ENCODE assay signal across 17 cellular contexts in the genomic region with DNA sequence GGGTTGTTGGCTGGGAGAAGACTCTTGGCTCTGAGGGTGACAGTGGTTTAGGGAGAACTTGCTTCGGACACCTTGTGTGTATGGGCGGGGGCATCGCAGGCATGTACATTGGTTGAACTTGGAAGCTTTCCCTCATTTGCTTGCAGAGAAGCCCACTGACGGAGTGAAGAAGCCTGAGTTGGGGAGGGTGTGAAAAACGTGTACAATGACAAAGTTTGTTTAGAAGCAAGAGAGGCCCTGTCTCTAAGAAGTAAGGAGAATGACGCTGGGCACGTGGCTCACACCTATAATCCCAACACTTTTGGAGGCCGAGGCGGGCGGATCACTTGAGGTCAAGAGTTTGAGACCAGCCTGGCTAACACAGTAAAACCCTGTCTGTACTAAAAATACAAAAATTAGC. TPM values are rescaled to one million over a fixed set of nuclear protein-coding genes. Genes with fewer than 3 reads are reported as not detected.
DNase-seq lines count a peak whose midpoint lies in the region; ATAC-seq and TF ChIP-seq lines count a peak whose summit lies in the region.
"Had no signal": no experiment of that assay in that cellular context is flagged by ENCODE, and none has a peak within 500 bp of the region (broad histone marks: within the 10 kb centered on the region; RNA-seq: fewer than 3 reads in every experiment).

No MANE protein-coding gene starts in this region.

- no peak overlapping the region for H3K4me2 ChIP-seq in GM23338

- H3K27me3 Mint-ChIP-seq in GM23338 (ENCODE audit: insufficient read depth, low read depth, poor library complexity) = no peaks in the 10 kb centered on the region
- H3K27me3 Mint-ChIP-seq: CD4-positive, alpha-beta memory T cell had no signal

- H3K27ac Mint-ChIP-seq in GM23338 = no peak overlapping the region

- no peaks in the 10 kb centered on the region for H3K9me3 Mint-ChIP-seq in GM23338
- H3K9me3 Mint-ChIP-seq: CD4-positive, alpha-beta memory T cell had no signal

- H3K4me3 ChIP-seq in GM23338 (no peak overlapping the region), ascending aorta (no peak overlapping the region), lower lobe of right lung (no peak overlapping the region), stomach smooth muscle (ENCODE audit: low read length in 2 of 2) (peak overlapping the region in 1 of 2 donors; percentile 58), colonic mucosa (no peak overlapping the region)

- H3K4me1 ChIP-seq in GM23338 (ENCODE audit: insufficient read depth) (no peaks in the 10 kb centered on the region), ascending aorta (peaks cover 53 to 79% of the 10 kb centered on the region in 2 donors), lower lobe of right lung (peaks cover 82% of the 10 kb centered on the region), stomach smooth muscle (ENCODE audit: control insufficient read depth, insufficient read depth, low read length) (peaks cover 85% of the 10 kb centered on the region), colonic mucosa (no peaks in the 10 kb centered on the region)

- DNase-seq in GM23338 (ENCODE audit: low spot score) (no peak), ascending aorta (ENCODE audit: low spot score in 2 of 2) (no peak), lower lobe of right lung (peak; percentile 41), amygdala (lab: John Stamatoyannopoulos, UW) (no peak), colonic mucosa (no peak), NCI-H1694 treated with DMSO at 0.1 percent for 48 hours (lab: John Stamatoyannopoulos, UW) (no peak)
- DNase-seq: activated CD8-positive, alpha-beta memory T cell treated with anti-CD3 and anti-CD28 coated beads, Interleukin-2, amount 50 U/mL, for 4 hours; activated naive CD4-positive, alpha-beta T cell treated with anti-CD3 and anti-CD28 coated beads, Interleukin-2, amount 50 U/mL, for 16 hours; CD4-positive, alpha-beta memory T cell; cerebellar nuclear complex; GDM1; hippocampal formation; occipital lobe; SHP77 treated with DMSO at 0.1 percent for 48 hours had no signal

- peaks cover 14% of the 10 kb centered on the region; the same call in 1 of the 2 replicates for H4K20me1 ChIP-seq in GM23338 (replicated peaks; ENCODE audit: insufficient read depth)

- H3K9me3 ChIP-seq in ascending aorta = no peaks in the 10 kb centered on the region
- H3K9me3 ChIP-seq in lower lobe of right lung = no peaks in the 10 kb centered on the region
- H3K9me3 ChIP-seq in stomach smooth muscle (ENCODE audit: control insufficient read depth in 2 of 2, low read length in 2 of 2) = no peaks in the 10 kb centered on the region
- no peaks in the 10 kb centered on the region for H3K9me3 ChIP-seq in colonic mucosa

- TF ChIP-seq CTCF in GM23338 (conservative IDR thresholded peaks at IDR 0.05; ENCODE audit: low read depth in 2 of 2) = no peak
- TF ChIP-seq CTCF in ascending aorta (IDR thresholded peaks at IDR 0.05) = no peak
- no peak for TF ChIP-seq CTCF in lower lobe of right lung (IDR thresholded peaks at IDR 0.05)
- no peak for TF ChIP-seq CTCF in colonic mucosa (IDR thresholded peaks at IDR 0.05)

- H3K36me3 ChIP-seq in GM23338 (ENCODE audit: insufficient read depth) (no peaks in the 10 kb centered on the region), ascending aorta (no peaks in the 10 kb centered on the region), lower lobe of right lung (peaks cover 43% of the 10 kb centered on the region), stomach smooth muscle (ENCODE audit: control insufficient read depth in 2 of 2, insufficient read depth in 2 of 2, low read length in 2 of 2) (peaks cover 0 to 5% of the 10 kb centered on the region in 2 donors), colonic mucosa (no peaks in the 10 kb centered on the region)

- H3K4me1 Mint-ChIP-seq in GM23338 = peaks cover 19% of the 10 kb centered on the region

- intact Hi-C loops in ascending aorta (cut with DNase I) = no loop called here
- intact Hi-C loops in lower lobe of right lung (cut with DNase I) = no loop called here
- intact Hi-C loops in colonic mucosa (cut with DNase I) = no loop called here

- no peak for ATAC-seq in GM23338
- no peak for ATAC-seq in lower lobe of right lung
- no peak for ATAC-seq in HG02571 (IDR thresholded peaks at IDR 0.05; ENCODE audit: unreplicated experiment)

- no peak overlapping the region for H3K4me3 Mint-ChIP-seq in GM23338
- H3K4me3 Mint-ChIP-seq: CD4-positive, alpha-beta memory T cell had no signal

- H2AFZ ChIP-seq in GM23338 = no peak overlapping the region

- no peaks in the 10 kb centered on the region for H3K9me2 ChIP-seq in GM23338 (ENCODE audit: insufficient read depth)

- no peaks in the 10 kb centered on the region for H3F3A ChIP-seq in GM23338 (replicated peaks; ENCODE audit: low read depth)

- H3K27me3 ChIP-seq in GM23338 (ENCODE audit: insufficient read depth) (no peaks in the 10 kb centered on the region), ascending aorta (no peaks in the 10 kb centered on the region), lower lobe of right lung (ENCODE audit: low read depth) (no peaks in the 10 kb centered on the region), stomach smooth muscle (ENCODE audit: control insufficient read depth in 1 of 2, insufficient read depth in 2 of 2, low read length in 2 of 2) (no peaks in the 10 kb centered on the region), colonic mucosa (no peaks in the 10 kb centered on the region)

- H3K36me3 Mint-ChIP-seq in GM23338 (ENCODE audit: low read depth) = 0 out of 3 replicates have a peak, but pooled peaks cover 3% of the 10 kb centered on the region

- peaks cover 79% of the 10 kb centered on the region for H3K79me2 ChIP-seq in GM23338 (replicated peaks; ENCODE audit: insufficient read depth)

- H3K9ac ChIP-seq in stomach smooth muscle (ENCODE audit: low read length in 2 of 2) (peak overlapping the region in 1 of 2 donors; percentile 29), colonic mucosa (ENCODE audit: low read depth in 2 of 2, low read length in 2 of 2) (no peak overlapping the region)

- peak overlapping the region; percentile 45; the same call in 1 of the 2 replicates for H3K27ac ChIP-seq in GM23338 (ENCODE audit: low read depth)
- peak overlapping the region; percentile 88 to 91 for H3K27ac ChIP-seq in ascending aorta
- peak overlapping the region; percentile 32 for H3K27ac ChIP-seq in lower lobe of right lung
- H3K27ac ChIP-seq in stomach smooth muscle (ENCODE audit: low read length) = peak overlapping the region; percentile 73
- H3K27ac ChIP-seq in colonic mucosa = no peak overlapping the region
- H3K27ac ChIP-seq: epithelial cell of prostate had no signal

TF ChIP-seq in GM23338, 12 proteins besides CTCF, POLR2A, EP300 and RAD21 (continues in another document):
- TF ChIP-seq CREB1 (CRISPR knock-in tag; IDR thresholded peaks at IDR 0.05; ENCODE audit: low read depth) (no peak), EZH2phosphoT487 (IDR thresholded peaks at IDR 0.05; ENCODE audit: unreplicated experiment) (no peak)

RNA-seq across cellular contexts. Expression of gene LIMD1, which starts 13.7 kb away (rescaled TPM):
- total RNA-seq in GM23338 (2014; rRNA removed; shearing (Covaris generic)) = 21.8 and 31.5 TPM in 2 replicates
- 8.3 and 10.2 TPM in 2 replicates for polyA plus RNA-seq in GM23338 (2016; fragmentation: Nextera tagmentation; extraction: Ambion mirVana)
- total RNA-seq in ascending aorta (36.8 TPM), lower lobe of right lung (80.6 TPM), colonic mucosa (10 to 100 TPM; 38.4 to 51.0 TPM)
